In the genomic region with DNA sequence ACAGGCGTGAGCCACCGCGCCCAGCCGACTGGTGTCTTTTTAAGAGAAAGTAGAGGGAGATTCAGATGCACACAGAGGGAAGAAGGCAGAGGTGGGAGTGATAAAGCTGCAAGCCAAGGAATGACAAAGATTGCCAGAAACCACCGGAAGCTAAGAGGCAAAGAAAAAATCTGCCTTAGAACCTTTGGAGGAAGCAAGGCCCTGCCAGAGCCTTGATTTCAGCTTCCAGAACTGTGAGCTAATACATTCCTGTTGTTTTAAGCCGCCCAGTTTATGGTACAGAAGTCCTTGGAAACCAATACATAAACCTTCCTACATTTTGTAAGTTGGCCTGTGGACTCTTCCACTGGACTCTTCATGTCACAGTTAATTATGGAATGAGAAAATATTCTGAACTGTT, we compare ENCODE assay signal across 17 cellular contexts.
DNase-seq lines count a peak whose midpoint lies in the region; TF ChIP-seq lines count a peak whose summit lies in the region.
"Had no signal": no experiment of that assay in that cellular context is flagged by ENCODE, and none has a peak within 500 bp of the region (broad histone marks: within the 10 kb centered on the region; RNA-seq: fewer than 3 reads in every experiment).

No MANE protein-coding gene starts in this region.

- H3K36me3 ChIP-seq in MG63, result no peaks in the 10 kb centered on the region
- H3K36me3 ChIP-seq: SJSA1 had no signal

- TF ChIP-seq CTCF in choroid plexus epithelial cell (conservative IDR thresholded peaks at IDR 0.05; ENCODE audit: low read depth, low read length), result no peak
- no peak for TF ChIP-seq CTCF in foreskin fibroblast (IDR thresholded peaks at IDR 0.05; ENCODE audit: low read depth, low read length)

- no peak overlapping the region for H3K4me3 ChIP-seq in MG63
- H3K4me3 ChIP-seq in choroid plexus epithelial cell (ENCODE audit: low read depth, low read length), result no peak overlapping the region
- no peak overlapping the region for H3K4me3 ChIP-seq in foreskin fibroblast (ENCODE audit: low read depth in 1 of 2, low read length in 2 of 2)
- H3K4me3 ChIP-seq: A549, SJSA1 had no signal

- no peaks in the 10 kb centered on the region for H3K27me3 ChIP-seq in MG63
- H3K27me3 ChIP-seq: SJSA1 had no signal

- H3K9me3 ChIP-seq in MG63, result no peaks in the 10 kb centered on the region
- H3K9me3 ChIP-seq: A549, SJSA1 had no signal

- DNase-seq in Daoy (ENCODE audit: low read depth) (peak; percentile 13), MG63 (peak; percentile 44), choroid plexus epithelial cell (ENCODE audit: low read depth) (peak; percentile 13), non-pigmented ciliary epithelial cell (ENCODE audit: low read depth) (peak; percentile 19), HK-2 (ENCODE audit: unreplicated experiment) (no peak), foreskin fibroblast (no peak), HPDE6-E6E7 (ENCODE audit: extremely low spot score) (no peak)
- no peak for DNase-seq in effector CD4-positive, alpha-beta T cell
- DNase-seq: CD4-positive, CD25-positive, alpha-beta regulatory T cell; DND-41; H9; MV-4-11; NCI-H1436 treated with DMSO at 0.1 percent for 48 hours; NCI-H2081 treated with DMSO at 0.1 percent for 48 hours; NCI-H526 had no signal

Comparison
In these comparisons a context has a peak if more than half of its experiments do, and no peak if none do; other contexts are left out.
1. DNase-seq: peak in Daoy (single experiment), MG63 (single experiment), choroid plexus epithelial cell (single experiment) and non-pigmented ciliary epithelial cell (single experiment); none in HK-2 (single experiment), foreskin fibroblast (0 of 2), effector CD4-positive, alpha-beta T cell (single experiment) and HPDE6-E6E7 (single experiment).